21 cellular contexts compared by ENCODE assay signal in genomic region chr5:125054106-125054505, GRCh38.
"Had no signal": no experiment of that assay in that cellular context is flagged by ENCODE, and none has a peak within 500 bp of the region (broad histone marks: within the 10 kb centered on the region; RNA-seq: fewer than 3 reads in every experiment).

No MANE protein-coding gene starts in this region.

- H3K9me3 Mint-ChIP-seq: naive B cell had no signal

- H3K27ac ChIP-seq: ascending aorta, esophagus muscularis mucosa, heart right ventricle, ovary, psoas muscle, tibial artery, WERI-Rb-1 had no signal

- H3K4me1 Mint-ChIP-seq: activated naive CD4-positive, alpha-beta T cell treated with anti-CD3 and anti-CD28 coated beads, Interleukin-2, amount 50 U/mL, for 24 hours had no signal

- H3K4me3 Mint-ChIP-seq: activated naive CD4-positive, alpha-beta T cell treated with anti-CD3 and anti-CD28 coated beads, Interleukin-2, amount 50 U/mL, for 24 hours; activated T-cell treated with anti-CD3 and anti-CD28 coated beads, Interleukin-2, amount 50 U/mL, for 72 hours; immature natural killer cell; naive B cell had no signal

- DNase-seq: activated CD4-positive, alpha-beta T cell treated with anti-CD3 and anti-CD28 coated beads for 1 hour; activated CD8-positive, alpha-beta memory T cell treated with anti-CD3 and anti-CD28 coated beads for 24 hours; activated gamma-delta T cell; activated T-cell treated with anti-CD3 and anti-CD28 coated beads, Interleukin-2, amount 50 U/mL, for 72 hours; effector CD4-positive, alpha-beta T cell; heart right ventricle; immature natural killer cell; kidney glomerular epithelial cell; mesenchymal stem cell; mucosa of descending colon; naive B cell; ovary; psoas muscle; right cardiac atrium; stimulated activated naive CD8-positive, alpha-beta T cell treated with anti-CD3 and anti-CD28 coated beads, Interleukin-15, Interleukin-2, amounts not matched to agents 100 U/mL and 50 U/mL, for 24 hours; substantia nigra; tibial artery; WERI-Rb-1 had no signal

- H3K27me3 Mint-ChIP-seq: activated naive CD4-positive, alpha-beta T cell treated with anti-CD3 and anti-CD28 coated beads, Interleukin-2, amount 50 U/mL, for 24 hours; naive B cell had no signal

- H3K36me3 Mint-ChIP-seq: activated naive CD4-positive, alpha-beta T cell treated with anti-CD3 and anti-CD28 coated beads, Interleukin-2, amount 50 U/mL, for 24 hours; immature natural killer cell; naive B cell had no signal

- H3K36me3 ChIP-seq: ascending aorta, esophagus muscularis mucosa, heart right ventricle, ovary, tibial artery, WERI-Rb-1 had no signal

- H3K9me3 ChIP-seq: ascending aorta, esophagus muscularis mucosa, mucosa of descending colon, ovary, psoas muscle, tibial artery had no signal

- H3K27me3 ChIP-seq: ascending aorta, esophagus muscularis mucosa, heart right ventricle, ovary, tibial artery had no signal

- ATAC-seq: activated T-cell treated with anti-CD3 and anti-CD28 coated beads, Interleukin-2, amount 50 U/mL, for 72 hours; heart right ventricle; mucosa of descending colon; psoas muscle; right cardiac atrium; stimulated activated naive CD8-positive, alpha-beta T cell treated with anti-CD3 and anti-CD28 coated beads, Interleukin-15, Interleukin-2, amounts not matched to agents 100 U/mL and 50 U/mL, for 24 hours had no signal

- H3K27ac Mint-ChIP-seq: activated naive CD4-positive, alpha-beta T cell treated with anti-CD3 and anti-CD28 coated beads, Interleukin-2, amount 50 U/mL, for 24 hours; activated T-cell treated with anti-CD3 and anti-CD28 coated beads, Interleukin-2, amount 50 U/mL, for 72 hours; immature natural killer cell; naive B cell had no signal

- H3K4me3 ChIP-seq: ascending aorta, esophagus muscularis mucosa, heart right ventricle, mucosa of descending colon, ovary, psoas muscle, tibial artery had no signal
